ENCODE assay signal across 1 cellular context in genomic region chr7:74584160-74584954, GRCh38.
A peak's percentile ranks its signal among the peaks of the same experiment; 100 is the strongest.
TF ChIP-seq lines count a peak whose summit lies in the region.

No MANE protein-coding gene starts in this region.

TF ChIP-seq in HepG2, 621 proteins besides CTCF, POLR2A, EP300 and RAD21 (continued from another document and continues in another):
- TF ChIP-seq CERS6 (CRISPR knock-in tag; IDR thresholded peaks at IDR 0.05) (no peak), ZNF589 (CRISPR knock-in tag; conservative IDR thresholded peaks at IDR 0.05) (no peak), GLI4 (CRISPR knock-in tag; IDR thresholded peaks at IDR 0.05; ENCODE audit: borderline replicate concordance) (no peak), MAF1 (CRISPR knock-in tag; IDR thresholded peaks at IDR 0.05; ENCODE audit: borderline replicate concordance) (no peak), RFX3 (CRISPR knock-in tag; IDR thresholded peaks at IDR 0.05) (no peak), ATRX (CRISPR knock-in tag; IDR thresholded peaks at IDR 0.05; ENCODE audit: borderline replicate concordance) (no peak), ZHX2 (IDR thresholded peaks at IDR 0.05; ENCODE audit: low read depth) (no peak), ZHX2 (CRISPR knock-in tag; IDR thresholded peaks at IDR 0.05; ENCODE audit: borderline replicate concordance) (no peak), KLF6 (CRISPR knock-in tag; IDR thresholded peaks at IDR 0.05) (no peak), ZNF570 (CRISPR knock-in tag; IDR thresholded peaks at IDR 0.05; ENCODE audit: borderline replicate concordance) (no peak), PRDM15 (CRISPR knock-in tag; IDR thresholded peaks at IDR 0.05) (no peak), E2F1 (CRISPR knock-in tag; IDR thresholded peaks at IDR 0.05) (no peak), ZBTB7A (CRISPR knock-in tag; IDR thresholded peaks at IDR 0.05) (no peak), MNT (IDR thresholded peaks at IDR 0.05) (no peak), SIN3A (IDR thresholded peaks at IDR 0.05; ENCODE audit: borderline replicate concordance, low read depth, low read length) (no peak), RBM22 (optimal IDR thresholded peaks at IDR 0.05; ENCODE audit: low read length) (no peak), ZNF274 (CRISPR knock-in tag; IDR thresholded peaks at IDR 0.05) (no peak), RBFOX2 (IDR thresholded peaks at IDR 0.05; ENCODE audit: low read depth, low read length) (no peak), STAT5B (CRISPR knock-in tag; IDR thresholded peaks at IDR 0.05) (no peak), ZNF770 (CRISPR knock-in tag; IDR thresholded peaks at IDR 0.05) (peak; percentile 76), HINFP (CRISPR knock-in tag; IDR thresholded peaks at IDR 0.05; ENCODE audit: low read depth) (no peak), RARG (CRISPR knock-in tag; IDR thresholded peaks at IDR 0.05; ENCODE audit: low read depth) (no peak), NONO (IDR thresholded peaks at IDR 0.05) (no peak), NONO (CRISPR knock-in tag; conservative IDR thresholded peaks at IDR 0.05) (no peak), ZNF207 (IDR thresholded peaks at IDR 0.05; ENCODE audit: borderline replicate concordance) (no peak), SP5 (CRISPR knock-in tag; IDR thresholded peaks at IDR 0.05; ENCODE audit: borderline replicate concordance, low read depth) (no peak), ZNF124 (CRISPR knock-in tag; IDR thresholded peaks at IDR 0.05) (no peak), ZSCAN25 (CRISPR knock-in tag; IDR thresholded peaks at IDR 0.05) (no peak), ZNF672 (CRISPR knock-in tag; IDR thresholded peaks at IDR 0.05) (no peak), ZNF567 (CRISPR knock-in tag; IDR thresholded peaks at IDR 0.05; ENCODE audit: borderline replicate concordance) (no peak), ELF1 (CRISPR knock-in tag; IDR thresholded peaks at IDR 0.05) (no peak), ZNF235 (CRISPR knock-in tag; IDR thresholded peaks at IDR 0.05; ENCODE audit: borderline replicate concordance) (no peak), CC2D1A (CRISPR knock-in tag; IDR thresholded peaks at IDR 0.05) (no peak), ZBTB1 (CRISPR knock-in tag; IDR thresholded peaks at IDR 0.05; ENCODE audit: borderline replicate concordance) (no peak), GTF3A (CRISPR knock-in tag; conservative IDR thresholded peaks at IDR 0.05) (no peak), PHF21A (CRISPR knock-in tag; IDR thresholded peaks at IDR 0.05) (peak; percentile 58; the same call in 1 of the 2 replicates), ZNF251 (CRISPR knock-in tag; IDR thresholded peaks at IDR 0.05) (no peak), ELK4 (CRISPR knock-in tag; IDR thresholded peaks at IDR 0.05; ENCODE audit: borderline replicate concordance) (no peak), ZGPAT (CRISPR knock-in tag; IDR thresholded peaks at IDR 0.05) (peak; percentile 45; the same call in 1 of the 2 replicates), NFRKB (IDR thresholded peaks at IDR 0.05) (no peak), HNRNPL (IDR thresholded peaks at IDR 0.05; ENCODE audit: low read depth, low read length) (no peak), ZNF468 (CRISPR knock-in tag; IDR thresholded peaks at IDR 0.05) (no peak), HMG20B (CRISPR knock-in tag; conservative IDR thresholded peaks at IDR 0.05) (peak; percentile 49; the same call in 1 of the 2 replicates), CCDC6 (CRISPR knock-in tag; IDR thresholded peaks at IDR 0.05) (no peak), ZFP1 (CRISPR knock-in tag; IDR thresholded peaks at IDR 0.05) (no peak), SOX13 (IDR thresholded peaks at IDR 0.05) (peak; percentile 33; the same call in 1 of the 2 replicates), SOX13 (CRISPR knock-in tag; conservative IDR thresholded peaks at IDR 0.05 in 1 of 2, IDR thresholded peaks at IDR 0.05 in 1 of 2) (peak in 1 of 2 experiments; percentile 87; a peak in 2 of 4 replicates), KLF16 (CRISPR knock-in tag; IDR thresholded peaks at IDR 0.05) (0 out of 4 replicates have a peak, but pooled peaks of 1 of the 2 experiments have one; percentile 24), NCOA2 (CRISPR knock-in tag; IDR thresholded peaks at IDR 0.05) (peak; percentile 61), ZMYM4 (CRISPR knock-in tag; IDR thresholded peaks at IDR 0.05) (no peak)
